ENCODE assay signal across 7 cellular contexts in genomic region chr10:61835069-61835908, GRCh38.
DNase-seq lines count a peak whose midpoint lies in the region; ATAC-seq lines count a peak whose summit lies in the region.

No MANE protein-coding gene starts in this region.

- DNase-seq in EH (ENCODE audit: low read depth): peak; percentile 84
- DNase-seq in OCI-M1 (lab: John Stamatoyannopoulos, UW): peak; percentile 93
- DNase-seq in pons (ENCODE audit: low spot score): peak; percentile 22
- no peak for DNase-seq in H7

- H3K4me3 ChIP-seq in esophagus (ENCODE audit: low read depth in 1 of 2, low read length in 2 of 2): no peak overlapping the region
- H3K4me3 ChIP-seq in H7 (ENCODE audit: insufficient read depth, low read depth, low read length): no peak overlapping the region

- peak overlapping the region; percentile 84 to 94 for H3K27ac ChIP-seq in esophagus (ENCODE audit: low read depth in 2 of 2, low read length in 1 of 2)

- H3K27me3 ChIP-seq in esophagus (ENCODE audit: control insufficient read depth in 1 of 2, insufficient read depth in 2 of 2, low read length in 2 of 2): no peaks in the 10 kb centered on the region
- no peaks in the 10 kb centered on the region; the same call in 1 of the 2 replicates for H3K27me3 ChIP-seq in H7 (ENCODE audit: control insufficient read depth, insufficient read depth, low read length)

- H3K4me1 ChIP-seq in esophagus (ENCODE audit: control insufficient read depth in 2 of 2, insufficient read depth in 2 of 2, low read length in 1 of 2): peaks cover 0 to 8% of the 10 kb centered on the region in 2 donors

- peaks cover 0 to 2% of the 10 kb centered on the region in 2 donors for H3K9me3 ChIP-seq in esophagus (ENCODE audit: control insufficient read depth in 2 of 2, insufficient read depth in 1 of 2, low read depth in 1 of 2, low read length in 1 of 2)

- no peaks in the 10 kb centered on the region for H3K36me3 ChIP-seq in esophagus (ENCODE audit: control insufficient read depth in 2 of 2, insufficient read depth in 2 of 2, low read length in 1 of 2)
- no peaks in the 10 kb centered on the region for H3K36me3 ChIP-seq in H7 (replicated peaks; ENCODE audit: control insufficient read depth, insufficient read depth, low read length)

- 19 to 21% methylated on average over 8 of the region's 8 CpGs for WGBS in esophagus, 2 donors

- peak; percentile 74 for ATAC-seq in GM21786 (IDR thresholded peaks at IDR 0.05; ENCODE audit: unreplicated experiment)
- ATAC-seq in GM21526 (IDR thresholded peaks at IDR 0.05; ENCODE audit: low FRiP score, unreplicated experiment): no peak
